In genomic region chr22:27194096-27194748, GRCh38 we compare ENCODE assay signal across 26 cellular contexts.
DNase-seq lines count a peak whose midpoint lies in the region; ATAC-seq and TF ChIP-seq lines count a peak whose summit lies in the region.
"Had no signal": no experiment of that assay in that cellular context is flagged by ENCODE, and none has a peak within 500 bp of the region (broad histone marks: within the 10 kb centered on the region; RNA-seq: fewer than 3 reads in every experiment).

No MANE protein-coding gene starts in this region.

- H3K4me1 Mint-ChIP-seq in MCF 10A (ENCODE audit: insufficient read depth, unreplicated experiment) = peaks cover 12% of the 10 kb centered on the region
- peaks cover 6% of the 10 kb centered on the region for H3K4me1 Mint-ChIP-seq in type B pancreatic cell (ENCODE audit: unreplicated experiment)
- H3K4me1 Mint-ChIP-seq: activated CD4-positive, alpha-beta T cell treated with anti-CD3 and anti-CD28 coated beads, Interleukin-2, amount 10 ng/mL, durations not matched to agents 24 days and 14 days; naive B cell; stimulated activated naive B cell treated with anti-CD40 and anti-IgM and Interleukin-4, amounts not matched to agents 10 μg/mL and 1 μg/mL and 100 μg/mL, for 72 hours; T-helper 17 cell had no signal

- H3K27ac Mint-ChIP-seq in MCF 10A (ENCODE audit: low read depth, unreplicated experiment) (peak overlapping the region; percentile 39), type B pancreatic cell (peak overlapping the region; percentile 86)
- H3K27ac Mint-ChIP-seq: activated CD4-positive, alpha-beta T cell treated with anti-CD3 and anti-CD28 coated beads, Interleukin-2, amount 10 ng/mL, durations not matched to agents 24 days and 14 days; HFFc6; naive B cell; stimulated activated naive B cell treated with anti-CD40 and anti-IgM and Interleukin-4, amounts not matched to agents 10 μg/mL and 1 μg/mL and 100 μg/mL, for 72 hours; T-helper 17 cell had no signal

- TF ChIP-seq CTCF in MCF 10A (IDR thresholded peaks at IDR 0.05; ENCODE audit: unreplicated experiment) = no peak
- TF ChIP-seq CTCF in mammary epithelial cell (conservative IDR thresholded peaks at IDR 0.05 in 1 of 2, IDR thresholded peaks at IDR 0.05 in 1 of 2; ENCODE audit: extremely low read depth in 1 of 2, insufficient read depth in 1 of 2, low read depth in 1 of 2, low read length in 2 of 2) = no peak
- TF ChIP-seq CTCF in gastroesophageal sphincter (IDR thresholded peaks at IDR 0.05) = no peak
- TF ChIP-seq CTCF in type B pancreatic cell (conservative IDR thresholded peaks at IDR 0.05) = no peak
- no peak for TF ChIP-seq CTCF in mucosa of descending colon (IDR thresholded peaks at IDR 0.05)

- POLR2A ChIA-PET in MCF 10A (lab: Yijun Ruan, JAX) = interaction anchor here (0.7 kb wide), 1 partner anchor 446 kb away, joined by 6 read pairs; no protein-coding TSS in a partner anchor

- ATAC-seq in gastroesophageal sphincter (no peak), mucosa of descending colon (no peak), left cardiac atrium (no peak)
- ATAC-seq: left colon; stimulated activated naive B cell treated with anti-CD40 and anti-IgM and Interleukin-4, amounts not matched to agents 10 μg/mL and 1 μg/mL and 100 μg/mL, for 72 hours; T-helper 17 cell had no signal

- no peaks in the 10 kb centered on the region for H3K4me1 ChIP-seq in mammary epithelial cell (ENCODE audit: insufficient read depth, low read length)
- H3K4me1 ChIP-seq in gastroesophageal sphincter = peaks cover 0 to 36% (median 7%) of the 10 kb centered on the region in 3 donors
- H3K4me1 ChIP-seq in mucosa of descending colon (ENCODE audit: low read depth) = no peaks in the 10 kb centered on the region
- H3K4me1 ChIP-seq: spleen had no signal

- H3K36me3 ChIP-seq in mammary epithelial cell (ENCODE audit: insufficient read depth, low read length) = no peaks in the 10 kb centered on the region
- no peaks in the 10 kb centered on the region for H3K36me3 ChIP-seq in gastroesophageal sphincter
- no peaks in the 10 kb centered on the region for H3K36me3 ChIP-seq in mucosa of descending colon (ENCODE audit: low read depth)
- H3K36me3 ChIP-seq: BLaER1, spleen, thyroid gland had no signal

- H3K36me3 Mint-ChIP-seq in MCF 10A (ENCODE audit: insufficient read depth, unreplicated experiment) = no peaks in the 10 kb centered on the region
- H3K36me3 Mint-ChIP-seq in type B pancreatic cell = peaks cover 4% of the 10 kb centered on the region
- H3K36me3 Mint-ChIP-seq: stimulated activated naive B cell treated with anti-CD40 and anti-IgM and Interleukin-4, amounts not matched to agents 10 μg/mL and 1 μg/mL and 100 μg/mL, for 72 hours had no signal

- no peaks in the 10 kb centered on the region for H3K27me3 Mint-ChIP-seq in MCF 10A (ENCODE audit: insufficient read depth, unreplicated experiment)
- peaks cover 8% of the 10 kb centered on the region for H3K27me3 Mint-ChIP-seq in type B pancreatic cell
- H3K27me3 Mint-ChIP-seq: activated CD4-positive, alpha-beta T cell treated with anti-CD3 and anti-CD28 coated beads, Interleukin-2, amount 10 ng/mL, durations not matched to agents 24 days and 14 days had no signal

- H3K4me3 Mint-ChIP-seq in MCF 10A (ENCODE audit: unreplicated experiment) (no peak overlapping the region), type B pancreatic cell (peak overlapping the region; percentile 16)
- H3K4me3 Mint-ChIP-seq: activated CD4-positive, alpha-beta T cell treated with anti-CD3 and anti-CD28 coated beads, Interleukin-2, amount 10 ng/mL, durations not matched to agents 24 days and 14 days; HFFc6; naive B cell; stimulated activated naive B cell treated with anti-CD40 and anti-IgM and Interleukin-4, amounts not matched to agents 10 μg/mL and 1 μg/mL and 100 μg/mL, for 72 hours; T-helper 17 cell had no signal

- no peaks in the 10 kb centered on the region for H3K79me2 ChIP-seq in mammary epithelial cell (ENCODE audit: insufficient read depth, low read length)

- no peak overlapping the region for H3K4me3 ChIP-seq in mammary epithelial cell (replicated peaks in 1 of 3; ENCODE audit: insufficient read depth in 1 of 3, low read depth in 2 of 3, low read length in 3 of 3)
- no peak overlapping the region for H3K4me3 ChIP-seq in gastroesophageal sphincter
- no peak overlapping the region for H3K4me3 ChIP-seq in mucosa of descending colon
- H3K4me3 ChIP-seq: BLaER1, SK-N-MC, spleen, thyroid gland had no signal

- no peaks in the 10 kb centered on the region for H4K20me1 ChIP-seq in mammary epithelial cell (ENCODE audit: insufficient read depth, low read length)
- H4K20me1 ChIP-seq: BLaER1 had no signal

- no peak overlapping the region for H3K4me2 ChIP-seq in mammary epithelial cell (ENCODE audit: insufficient read depth, low read depth, low read length)
- H3K4me2 ChIP-seq: BLaER1 had no signal

- no peak overlapping the region for H3K9ac ChIP-seq in mammary epithelial cell (ENCODE audit: insufficient read depth, low read length)
- H3K9ac ChIP-seq: BLaER1 had no signal

- H3K27me3 ChIP-seq in mammary epithelial cell (ENCODE audit: insufficient read depth, low read length) (no peaks in the 10 kb centered on the region), gastroesophageal sphincter (no peaks in the 10 kb centered on the region)
- H3K27me3 ChIP-seq: BLaER1, thyroid gland had no signal

- DNase-seq in MCF 10A (ENCODE audit: unreplicated experiment) = no peak
- no peak for DNase-seq in mammary epithelial cell
- peak; percentile 32 for DNase-seq in OCI-M1 (lab: John Stamatoyannopoulos, UW)
- no peak for DNase-seq in type B pancreatic cell (ENCODE audit: extremely low spot score, unreplicated experiment)
- no peak for DNase-seq in mucosa of descending colon
- no peak for DNase-seq in left cardiac atrium
- no peak for DNase-seq in substantia nigra (lab: John Stamatoyannopoulos, UW)
- DNase-seq: activated CD4-positive, alpha-beta T cell treated with anti-CD3 and anti-CD28 coated beads, Interleukin-2, amount 10 ng/mL, durations not matched to agents 24 days and 14 days; activated naive CD4-positive, alpha-beta T cell treated with anti-CD3 and anti-CD28 coated beads, Interleukin-2, amount 50 U/mL, for 16 hours; activated T-cell treated with anti-CD3 and anti-CD28 coated beads, Interleukin-2, amount 50 U/mL, for 48 hours; dermis blood vessel endothelial cell; HFFc6; mesenchymal stem cell; naive B cell; occipital lobe; retina; spleen; stimulated activated CD4-positive, alpha-beta T cell treated with anti-CD3 and anti-CD28 coated beads, Interleukin-4, amount 100 ng/mL, for 1 hour; stimulated activated naive B cell treated with anti-CD40 and anti-IgM and Interleukin-4, amounts not matched to agents 10 μg/mL and 1 μg/mL and 100 μg/mL, for 72 hours; T-helper 17 cell had no signal

- BruUV-seq in MCF 10A (replicated peaks; lab: Mats Ljungman, UMichigan) (no TSS peak), mammary epithelial cell (replicated peaks; lab: Mats Ljungman, UMichigan) (no TSS peak)

- TF ChIP-seq EP300 in gastroesophageal sphincter (IDR thresholded peaks at IDR 0.05) = no peak

- TF ChIP-seq POLR2A in gastroesophageal sphincter (IDR thresholded peaks at IDR 0.05) = no peak

- CTCF ChIA-PET in MCF 10A (lab: Yijun Ruan, JAX) = no interaction called here
- CTCF ChIA-PET in mammary epithelial cell (lab: Charles Lee; ENCODE audit: low non-redundant PET) = no interaction called here

- in situ Hi-C loops in mammary epithelial cell (cut with MboI; ENCODE audit: low sequenced_read_pairs in 2 of 2) = no loop called here

- H3K27ac ChIP-seq in mammary epithelial cell (ENCODE audit: insufficient read depth, low read depth, low read length) (no peak overlapping the region), gastroesophageal sphincter (peak overlapping the region in 3 of 4 donors; percentile 74 to 78 (median 76)), substantia nigra (ENCODE audit: low read depth, low read length, poor library complexity, severe bottlenecking) (no peak overlapping the region)
- H3K27ac ChIP-seq: BLaER1, HL-60, SK-N-MC, spleen had no signal

- 24% methylated on average over 4 of the region's 4 CpGs for WGBS in mammary epithelial cell (ENCODE audit: low coverage, missing lambda C conversion rate)
- WGBS in gastroesophageal sphincter (ENCODE audit: low coverage in 1 of 2), 2 donors = 62 to 75% methylated on average over 3 to 4 of the region's 4 CpGs

- intact Hi-C loops in MCF 10A (cut with micrococcal nuclease) = no loop called here
- intact Hi-C loops in mammary epithelial cell (cut with micrococcal nuclease) = no loop called here
- intact Hi-C loops in mucosa of descending colon (cut with DNase I, micrococcal nuclease) = no loop called here
- intact Hi-C loops in left cardiac atrium (cut with DNase I) = no loop called here

- no peak overlapping the region for H2AFZ ChIP-seq in mammary epithelial cell (ENCODE audit: low read depth, low read length)

- dilution Hi-C loops in mammary epithelial cell (cut with HindIII; ENCODE audit: low sequenced_read_pairs) = no loop called here

- H3K9me3 ChIP-seq in mammary epithelial cell (replicated peaks; ENCODE audit: insufficient read depth, low read length) (no peaks in the 10 kb centered on the region), gastroesophageal sphincter (no peaks in the 10 kb centered on the region), mucosa of descending colon (no peaks in the 10 kb centered on the region)
- H3K9me3 ChIP-seq: thyroid gland had no signal

- H3K9me3 Mint-ChIP-seq in MCF 10A (ENCODE audit: unreplicated experiment) = peaks cover 9% of the 10 kb centered on the region
- H3K9me3 Mint-ChIP-seq in type B pancreatic cell = peaks cover 7% of the 10 kb centered on the region
- H3K9me3 Mint-ChIP-seq: activated CD4-positive, alpha-beta T cell treated with anti-CD3 and anti-CD28 coated beads, Interleukin-2, amount 10 ng/mL, durations not matched to agents 24 days and 14 days had no signal

Comparison
In these comparisons a context has a peak if more than half of its experiments do, and no peak if none do; other contexts are left out.
1. H3K27ac ChIP-seq: peak in gastroesophageal sphincter (3 of 4); none in mammary epithelial cell (single experiment) and substantia nigra (single experiment).